Comparison of ENCODE assay signal across 30 cellular contexts in genomic region chr9:113238202-113238858, GRCh38.
"Had no signal": no experiment of that assay in that cellular context is flagged by ENCODE, and none has a peak within 500 bp of the region (broad histone marks: within the 10 kb centered on the region; RNA-seq: fewer than 3 reads in every experiment).

No MANE protein-coding gene starts in this region.

- H3K27me3 ChIP-seq: ascending aorta, breast epithelium, cardiac muscle cell, colonic mucosa, gastrocnemius medialis, heart left ventricle had no signal

- H3K27ac ChIP-seq: ascending aorta, breast epithelium, cardiac muscle cell, colonic mucosa, gastrocnemius medialis had no signal

- FAIRE-seq: endometrium had no signal

- H3K9me3 Mint-ChIP-seq: activated CD4-positive, alpha-beta memory T cell treated with anti-CD3 and anti-CD28 coated beads for 36 hours; activated CD4-positive, alpha-beta T cell treated with anti-CD3 and anti-CD28 coated beads, Interleukin-2, amount 10 ng/mL, durations not matched to agents 24 days and 14 days; activated naive CD4-positive, alpha-beta T cell treated with anti-CD3 and anti-CD28 coated beads for 36 hours; activated naive CD4-positive, alpha-beta T cell treated with anti-CD3 and anti-CD28 coated beads, Interleukin-2, amount 50 U/mL, for 24 hours; activated naive CD8-positive, alpha-beta T cell treated with anti-CD3 and anti-CD28 coated beads, Interleukin-2, amount 10 ng/mL, durations not matched to agents 7 days and 5 days; activated T-helper 1 cell treated with anti-CD3 and anti-CD28 coated beads, Interleukin-12 subunit alpha, Interleukin-12 subunit beta, Interleukin-2, Interleukin-4 antibody, amounts not matched to agents 30 ng/mL and 10 ng/mL and 1 ng/mL, durations not matched to agents 14 hours and 24 hours and 36 hours; brain had no signal

- ATAC-seq: activated CD4-positive, alpha-beta T cell treated with anti-CD3 and anti-CD28 coated beads for 36 hours; activated CD8-positive, alpha-beta memory T cell treated with anti-CD3 and anti-CD28 coated beads, Interleukin-2, amount 10 ng/mL, durations not matched to agents 7 days and 5 days; activated CD8-positive, alpha-beta T cell treated with anti-CD3 and anti-CD28 coated beads, Interleukin-2, amount 10 ng/mL, durations not matched to agents 7 days and 5 days; esophagus mucosa; gastrocnemius medialis had no signal

- H3K36me3 ChIP-seq: ascending aorta, breast epithelium, cardiac muscle cell, colonic mucosa, gastrocnemius medialis, heart left ventricle had no signal

- H3K27ac Mint-ChIP-seq: activated CD4-positive, alpha-beta memory T cell treated with anti-CD3 and anti-CD28 coated beads for 36 hours; activated CD4-positive, alpha-beta T cell treated with anti-CD3 and anti-CD28 coated beads for 36 hours; activated CD4-positive, alpha-beta T cell treated with anti-CD3 and anti-CD28 coated beads, Interleukin-2, amount 10 ng/mL, durations not matched to agents 24 days and 14 days; activated CD8-positive, alpha-beta memory T cell treated with anti-CD3 and anti-CD28 coated beads, Interleukin-2, amount 10 ng/mL, durations not matched to agents 7 days and 5 days; activated CD8-positive, alpha-beta T cell treated with anti-CD3 and anti-CD28 coated beads, Interleukin-2, amount 10 ng/mL, durations not matched to agents 7 days and 5 days; activated naive CD4-positive, alpha-beta T cell treated with anti-CD3 and anti-CD28 coated beads for 36 hours; activated naive CD4-positive, alpha-beta T cell treated with anti-CD3 and anti-CD28 coated beads, Interleukin-2, amount 50 U/mL, for 24 hours; activated naive CD8-positive, alpha-beta T cell treated with anti-CD3 and anti-CD28 coated beads, Interleukin-2, amount 10 ng/mL, durations not matched to agents 7 days and 5 days; activated T-helper 1 cell treated with anti-CD3 and anti-CD28 coated beads, Interleukin-12 subunit alpha, Interleukin-12 subunit beta, Interleukin-2, Interleukin-4 antibody, amounts not matched to agents 30 ng/mL and 10 ng/mL and 1 ng/mL, durations not matched to agents 14 hours and 24 hours and 36 hours; brain had no signal

- H3K9me3 ChIP-seq: ascending aorta, breast epithelium, colonic mucosa, gastrocnemius medialis, heart left ventricle had no signal

- DNase-seq: activated CD4-positive, alpha-beta memory T cell treated with anti-CD3 and anti-CD28 coated beads for 36 hours; activated CD4-positive, alpha-beta T cell treated with anti-CD3 and anti-CD28 coated beads for 36 hours; activated CD4-positive, alpha-beta T cell treated with anti-CD3 and anti-CD28 coated beads, Interleukin-2, amount 10 ng/mL, durations not matched to agents 24 days and 14 days; activated CD4-positive, CD25-positive, alpha-beta regulatory T cell; activated CD4-positive, CD25-positive, alpha-beta regulatory T cell treated with anti-CD3 and anti-CD28 coated beads, Interleukin-2, amount 50 U/mL, for 72 hours; activated CD8-positive, alpha-beta memory T cell treated with anti-CD3 and anti-CD28 coated beads, Interleukin-2, amount 10 ng/mL, durations not matched to agents 7 days and 5 days; activated CD8-positive, alpha-beta memory T cell treated with anti-CD3 and anti-CD28 coated beads, Interleukin-2, amount 50 U/mL, for 4 hours; activated CD8-positive, alpha-beta T cell treated with anti-CD3 and anti-CD28 coated beads, Interleukin-2, amount 10 ng/mL, durations not matched to agents 7 days and 5 days; activated gamma-delta T cell treated with Interleukin-2 at 50 U/mL for 16 hours; activated naive CD4-positive, alpha-beta T cell treated with anti-CD3 and anti-CD28 coated beads for 36 hours; activated naive CD8-positive, alpha-beta T cell treated with anti-CD3 and anti-CD28 coated beads, Interleukin-2, amount 10 ng/mL, durations not matched to agents 7 days and 5 days; activated T-cell treated with anti-CD3 and anti-CD28 coated beads, Interleukin-2, amount 50 U/mL, for 1 hour; activated T-cell treated with anti-CD3 and anti-CD28 coated beads, Interleukin-2, amount 50 U/mL, for 48 hours; central memory CD4-positive, alpha-beta T cell; cerebellar nuclear complex; colonic mucosa; effector CD8-positive, alpha-beta T cell; foreskin fibroblast; gastrocnemius medialis; glutamatergic neuron; heart left ventricle; T-helper 2 cell had no signal

- H3K4me3 ChIP-seq: ascending aorta, breast epithelium, cardiac muscle cell, colonic mucosa, gastrocnemius medialis, heart left ventricle had no signal

- H3K4me1 ChIP-seq: breast epithelium, colonic mucosa had no signal

- H3K36me3 Mint-ChIP-seq: activated CD4-positive, alpha-beta memory T cell treated with anti-CD3 and anti-CD28 coated beads for 36 hours; activated CD8-positive, alpha-beta memory T cell treated with anti-CD3 and anti-CD28 coated beads, Interleukin-2, amount 10 ng/mL, durations not matched to agents 7 days and 5 days; brain had no signal
